Comparison of ENCODE assay signal across 6 cellular contexts in the genomic region with DNA sequence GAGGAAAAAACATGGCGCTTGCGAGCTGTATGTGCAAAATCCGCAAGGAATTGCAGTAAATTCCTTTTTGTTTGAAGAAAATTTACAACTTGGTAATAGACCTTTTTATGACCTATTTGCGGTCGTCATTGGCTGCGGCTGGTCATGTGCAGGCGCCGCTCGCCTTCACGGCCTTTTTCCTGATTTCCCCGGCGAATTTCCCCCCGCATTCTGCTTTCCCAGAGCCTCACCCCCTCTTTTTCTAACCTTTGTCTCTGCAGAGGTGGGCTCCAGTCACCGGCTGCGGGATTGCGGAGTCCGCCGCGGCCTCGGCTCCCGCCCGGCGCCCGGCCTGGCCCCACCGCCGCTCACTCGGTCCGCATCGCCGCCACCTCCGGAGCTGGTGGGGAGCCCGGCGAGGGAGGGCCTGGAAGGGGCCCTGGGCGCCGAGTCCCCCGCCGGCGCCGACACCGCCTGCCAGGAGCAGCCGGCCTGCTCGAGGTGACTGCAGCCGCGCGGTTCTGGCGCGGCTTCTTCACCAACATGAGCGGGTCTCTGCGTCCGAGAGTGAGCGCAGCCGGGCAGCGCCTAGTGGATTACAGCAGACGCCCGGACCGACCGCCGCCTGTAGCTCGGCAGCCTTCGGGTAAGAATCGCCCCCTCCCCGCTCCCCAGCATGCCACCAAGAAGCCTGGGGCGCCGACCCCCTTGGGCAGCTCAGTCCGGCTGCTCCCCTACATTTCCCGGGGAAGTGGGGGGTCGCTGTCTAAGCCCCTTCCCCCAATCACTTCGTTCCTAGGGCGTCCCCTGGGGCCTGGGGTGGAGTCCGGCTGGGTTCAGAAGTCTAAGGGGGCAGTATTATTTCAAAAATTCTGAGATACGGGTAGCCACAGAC. TPM values are rescaled to one million over a fixed set of nuclear protein-coding genes. Genes with fewer than 3 reads are reported as not detected.
A peak's percentile ranks its signal among the peaks of the same experiment; 100 is the strongest.
DNase-seq lines count a peak whose midpoint lies in the region; ATAC-seq lines count a peak whose summit lies in the region.

No MANE protein-coding gene starts in this region.

- no peak overlapping the region for H3K9ac ChIP-seq in BLaER1 treated with 17β-estradiol and CSF1 and Interleukin-3, amounts not matched to agents 10 nM and 100 nM

- peak overlapping the region; percentile 21 to 61 (median 51); a peak in 20 of 22 replicates for H3K4me2 ChIP-seq in BLaER1 treated with 17β-estradiol and CSF1 and Interleukin-3, amounts not matched to agents 10 nM and 100 nM

- no peak overlapping the region for H3K4me3 ChIP-seq in BLaER1 treated with 17β-estradiol and CSF1 and Interleukin-3, amounts not matched to agents 10 nM and 100 nM

- H3K4me1 ChIP-seq in BLaER1 treated with 17β-estradiol and CSF1 and Interleukin-3, amounts not matched to agents 10 nM and 100 nM = peaks cover 6 to 16% (median 13%) of the 10 kb centered on the region in 10 experiments; a peak in 17 of 20 replicates

- peaks cover 91 to 99% (median 94%) of the 10 kb centered on the region in 11 experiments for H3K27me3 ChIP-seq in BLaER1 treated with 17β-estradiol and CSF1 and Interleukin-3, amounts not matched to agents 10 nM and 100 nM

- no peak for ATAC-seq in HG03045 (IDR thresholded peaks at IDR 0.05; ENCODE audit: unreplicated experiment)

- peaks cover 10 to 39% (median 25%) of the 10 kb centered on the region in 11 experiments; a peak in 20 of 22 replicates for H3K9me3 ChIP-seq in BLaER1 treated with 17β-estradiol and CSF1 and Interleukin-3, amounts not matched to agents 10 nM and 100 nM (replicated peaks in 1 of 11)

- peaks cover 0 to 17% (median 6%) of the 10 kb centered on the region in 11 experiments; a peak in 4 of 22 replicates for H4K20me1 ChIP-seq in BLaER1 treated with 17β-estradiol and CSF1 and Interleukin-3, amounts not matched to agents 10 nM and 100 nM

- H3K27ac ChIP-seq in BLaER1 treated with 17β-estradiol and CSF1 and Interleukin-3, amounts not matched to agents 10 nM and 100 nM = no peak overlapping the region

- no peaks in the 10 kb centered on the region for H3K36me3 ChIP-seq in BLaER1 treated with 17β-estradiol and CSF1 and Interleukin-3, amounts not matched to agents 10 nM and 100 nM

- peak; percentile 53 for DNase-seq in RKO (ENCODE audit: low spot score)
- peak; percentile 28 to 84 for DNase-seq in lung microvascular endothelial cell (ENCODE audit: low read depth in 2 of 2)
- DNase-seq in NCI-H1092 treated with DMSO at 0.1 percent for 48 hours (lab: John Stamatoyannopoulos, UW) = no peak
- DNase-seq in NCI-H1048 (lab: John Stamatoyannopoulos, UW) = no peak

RNA-seq across cellular contexts. Expression of a gene that starts 7.1 kb away (rescaled TPM):
- total RNA-seq in lung microvascular endothelial cell = 15.5 and 27.4 TPM in 2 replicates

RNA-seq across cellular contexts. Expression of a gene that starts 14.1 kb away (rescaled TPM):
- total RNA-seq in lung microvascular endothelial cell = 15.3 and 23.8 TPM in 2 replicates

RNA-seq across cellular contexts. Expression of a gene that starts 14.7 kb away (rescaled TPM):
- 1.3 and 4.4 TPM in 2 replicates for total RNA-seq in lung microvascular endothelial cell

RNA-seq across cellular contexts. Expression of a gene that starts 20.0 kb away (rescaled TPM):
- 4.0 and 4.4 TPM in 2 replicates for total RNA-seq in lung microvascular endothelial cell

RNA-seq across cellular contexts. Expression of a gene that starts 20.5 kb away (rescaled TPM):
- total RNA-seq in lung microvascular endothelial cell = 6.5 and 15.9 TPM in 2 replicates

Comparison
In these comparisons a context has a peak if more than half of its experiments do, and no peak if none do; other contexts are left out.
1. DNase-seq: peak in RKO (single experiment) and lung microvascular endothelial cell (2 of 2); none in NCI-H1092 treated with DMSO at 0.1 percent for 48 hours (single experiment) and NCI-H1048 (single experiment).